24 cellular contexts compared by ENCODE assay signal in the genomic region with DNA sequence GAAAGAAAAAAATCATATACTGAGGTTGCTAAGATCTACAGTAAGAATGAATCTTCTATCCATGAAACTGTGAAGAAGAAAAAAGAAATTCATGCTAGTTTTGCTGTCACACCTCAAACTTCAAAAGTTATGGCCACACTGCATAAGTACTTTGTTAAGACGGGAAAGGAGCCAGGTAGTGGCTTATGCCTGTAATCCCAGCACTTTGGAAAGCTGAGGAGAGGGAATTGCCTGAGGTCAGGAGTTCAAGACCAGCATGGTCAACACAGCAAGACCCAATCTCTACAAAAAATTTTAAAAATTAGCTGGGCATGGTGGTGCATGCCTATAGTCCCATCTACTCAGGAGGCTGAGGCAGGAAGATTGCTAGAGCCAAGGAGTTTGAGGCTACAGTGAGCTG. TPM values are rescaled to one million over a fixed set of nuclear protein-coding genes. Genes with fewer than 3 reads are reported as not detected.
"Had no signal": no experiment of that assay in that cellular context is flagged by ENCODE, and none has a peak within 500 bp of the region (broad histone marks: within the 10 kb centered on the region; RNA-seq: fewer than 3 reads in every experiment).

No MANE protein-coding gene starts in this region.

- H3K27me3 ChIP-seq: adrenal gland, ascending aorta, heart right ventricle, neural progenitor cell, upper lobe of left lung had no signal

- H3K4me1 Mint-ChIP-seq: neural progenitor cell had no signal

- H3K9ac ChIP-seq: neural progenitor cell had no signal

- H3K9me3 Mint-ChIP-seq: activated CD8-positive, alpha-beta T cell treated with anti-CD3 and anti-CD28 coated beads for 36 hours; activated T-helper 2 cell treated with anti-CD3 and anti-CD28 coated beads, Interferon-gamma antibody, Interleukin-2, Interleukin-4, amounts not matched to agents 10 μg/mL and 5 μg/mL and 100 μg/mL, durations not matched to agents 14 hours and 24 hours and 36 hours; naive thymus-derived CD8-positive, alpha-beta T cell; neural progenitor cell had no signal

- H3K27ac ChIP-seq: adrenal gland, ascending aorta, heart right ventricle, lower lobe of right lung, neural progenitor cell, thoracic aorta, upper lobe of left lung had no signal

- ATAC-seq: activated CD8-positive, alpha-beta memory T cell treated with anti-CD3 and anti-CD28 coated beads, Interleukin-2, amount 10 ng/mL, durations not matched to agents 7 days and 5 days; heart right ventricle; left lobe of liver; lower lobe of right lung; naive thymus-derived CD8-positive, alpha-beta T cell; sciatic nerve had no signal

- DNase-seq: activated CD4-positive, alpha-beta T cell treated with anti-CD3 and anti-CD28 coated beads for 48 hours; activated CD8-positive, alpha-beta memory T cell treated with anti-CD3 and anti-CD28 coated beads, Interleukin-2, amount 10 ng/mL, durations not matched to agents 7 days and 5 days; activated CD8-positive, alpha-beta T cell treated with anti-CD3 and anti-CD28 coated beads for 36 hours; activated naive CD4-positive, alpha-beta T cell; activated T-cell treated with anti-CD3 and anti-CD28 coated beads for 4 hours; adrenal gland; cortex of kidney; heart right ventricle; lower lobe of right lung; naive thymus-derived CD8-positive, alpha-beta T cell; stimulated activated CD4-positive, alpha-beta T cell treated with anti-CD3 and anti-CD28 coated beads, Interleukin-2, amount 100 ng/mL, for 48 hours; stimulated activated CD8-positive, alpha-beta memory T cell treated with anti-CD3 and anti-CD28 coated beads, Interleukin-4, amount 100 ng/mL, for 48 hours; stimulated activated naive CD4-positive, alpha-beta T cell; T-helper 2 cell; upper lobe of left lung had no signal

- H3K9me3 ChIP-seq: adrenal gland, ascending aorta, lower lobe of right lung, thoracic aorta, upper lobe of left lung had no signal

- H3K4me3 ChIP-seq: adrenal gland, ascending aorta, heart right ventricle, lower lobe of right lung, neural progenitor cell, thoracic aorta, upper lobe of left lung had no signal

- H3K27me3 Mint-ChIP-seq: activated CD8-positive, alpha-beta memory T cell treated with anti-CD3 and anti-CD28 coated beads, Interleukin-2, amount 10 ng/mL, durations not matched to agents 7 days and 5 days; activated CD8-positive, alpha-beta T cell treated with anti-CD3 and anti-CD28 coated beads for 36 hours; activated naive CD8-positive, alpha-beta T cell; naive thymus-derived CD8-positive, alpha-beta T cell had no signal

- H3K4me1 ChIP-seq: adrenal gland, ascending aorta, heart right ventricle, lower lobe of right lung, neural progenitor cell, upper lobe of left lung had no signal

- H2AFZ ChIP-seq: neural progenitor cell had no signal

- H3K4me3 Mint-ChIP-seq: activated CD8-positive, alpha-beta memory T cell treated with anti-CD3 and anti-CD28 coated beads, Interleukin-2, amount 10 ng/mL, durations not matched to agents 7 days and 5 days; activated CD8-positive, alpha-beta T cell treated with anti-CD3 and anti-CD28 coated beads for 36 hours; activated naive CD8-positive, alpha-beta T cell; naive thymus-derived CD8-positive, alpha-beta T cell; neural progenitor cell had no signal

- H3K4me2 ChIP-seq: neural progenitor cell had no signal

- H3K27ac Mint-ChIP-seq: activated CD8-positive, alpha-beta memory T cell treated with anti-CD3 and anti-CD28 coated beads, Interleukin-2, amount 10 ng/mL, durations not matched to agents 7 days and 5 days; activated CD8-positive, alpha-beta T cell treated with anti-CD3 and anti-CD28 coated beads for 36 hours; activated naive CD8-positive, alpha-beta T cell; activated T-helper 2 cell treated with anti-CD3 and anti-CD28 coated beads, Interferon-gamma antibody, Interleukin-2, Interleukin-4, amounts not matched to agents 10 μg/mL and 5 μg/mL and 100 μg/mL, durations not matched to agents 14 hours and 24 hours and 36 hours; neural progenitor cell had no signal

RNA-seq across cellular contexts. Expression of gene TDRD1, which starts 27.3 kb away (rescaled TPM):
- total RNA-seq: epithelial cell of proximal tubule, kidney epithelial cell had no signal
